10 cellular contexts compared by ENCODE assay signal in genomic region chr7:35680403-35681013, GRCh38. TPM values are rescaled to one million over a fixed set of nuclear protein-coding genes. Genes with fewer than 3 reads are reported as not detected.
DNase-seq lines count a peak whose midpoint lies in the region; ATAC-seq, FAIRE-seq and TF ChIP-seq lines count a peak whose summit lies in the region.
"Had no signal": no experiment of that assay in that cellular context is flagged by ENCODE, and none has a peak within 500 bp of the region (broad histone marks: within the 10 kb centered on the region; RNA-seq: fewer than 3 reads in every experiment).

No MANE protein-coding gene starts in this region.

- peaks cover 28% of the 10 kb centered on the region for H3K36me3 Mint-ChIP-seq in CD8-positive, alpha-beta T cell
- H3K36me3 Mint-ChIP-seq in WTC11, result peaks cover 6% of the 10 kb centered on the region; the same call in 1 of the 2 replicates

- peak overlapping the region; percentile 1 for H3K4me3 Mint-ChIP-seq in CD8-positive, alpha-beta T cell
- H3K4me3 Mint-ChIP-seq in WTC11, result no peak overlapping the region

- TF ChIP-seq POLR2A in GM12892 (IDR thresholded peaks at IDR 0.05; ENCODE audit: low read depth, low read length), result no peak

- H3K27me3 ChIP-seq in CD8-positive, alpha-beta T cell (ENCODE audit: insufficient read depth, low read length), result no peaks in the 10 kb centered on the region

- no peaks in the 10 kb centered on the region for H3K27me3 Mint-ChIP-seq in CD8-positive, alpha-beta T cell (ENCODE audit: low read depth)
- H3K27me3 Mint-ChIP-seq in WTC11 (ENCODE audit: low read depth), result no peaks in the 10 kb centered on the region

- peaks cover 47% of the 10 kb centered on the region for H3K4me1 ChIP-seq in CD8-positive, alpha-beta T cell (ENCODE audit: insufficient read depth, low read length)

- no peaks in the 10 kb centered on the region for H3K9me3 Mint-ChIP-seq in CD8-positive, alpha-beta T cell
- H3K9me3 Mint-ChIP-seq in WTC11, result peaks cover 4% of the 10 kb centered on the region

- peaks cover 78% of the 10 kb centered on the region for H3K4me1 Mint-ChIP-seq in CD8-positive, alpha-beta T cell (ENCODE audit: low read depth)
- peaks cover 25% of the 10 kb centered on the region for H3K4me1 Mint-ChIP-seq in WTC11

- POLR2A ChIA-PET in CD8-positive, alpha-beta T cell (lab: Charles Lee), result no interaction called here
- POLR2A ChIA-PET in WTC11 (lab: Charles Lee), result no interaction called here

- FAIRE-seq in GM12892 (lab: Jason Lieb, UNC), result peak; percentile 85
- FAIRE-seq: endometrium had no signal

- DNase-seq in CD8-positive, alpha-beta T cell, result peak in 1 of 7 experiments; percentile 26
- no peak for DNase-seq in GM12892 (ENCODE audit: insufficient read length)
- no peak for DNase-seq in WTC11 (ENCODE audit: low spot score)
- DNase-seq in kidney tubule cell (ENCODE audit: low spot score), result peak; percentile 4
- no peak for DNase-seq in DMS114 treated with DMSO at 0.1 percent for 48 hours (lab: John Stamatoyannopoulos, UW; ENCODE audit: unreplicated experiment)

- no peak for TF ChIP-seq CTCF in CD8-positive, alpha-beta T cell (IDR thresholded peaks at IDR 0.05)
- TF ChIP-seq CTCF in WTC11 (IDR thresholded peaks at IDR 0.05), result no peak

- no peaks in the 10 kb centered on the region for H3K9me3 ChIP-seq in CD8-positive, alpha-beta T cell (ENCODE audit: low read length)

- CTCF ChIA-PET in CD8-positive, alpha-beta T cell (lab: Charles Lee), result interaction anchor here (1.4 kb wide), 1 partner anchor 29 kb away, joined by 3 read pairs; no protein-coding TSS in a partner anchor
- CTCF ChIA-PET in WTC11 (lab: Charles Lee), result interaction anchor here (1.3 kb wide), 1 partner anchor 29 kb away, joined by 3 read pairs; no protein-coding TSS in a partner anchor

- H3K4me3 ChIP-seq in CD8-positive, alpha-beta T cell (ENCODE audit: low read depth, low read length), result no peak overlapping the region

- H3K36me3 ChIP-seq in CD8-positive, alpha-beta T cell (ENCODE audit: insufficient read depth, low read length), result no peaks in the 10 kb centered on the region

- H3K27ac Mint-ChIP-seq in CD8-positive, alpha-beta T cell, result peak overlapping the region; percentile 32
- peak overlapping the region; percentile 23 for H3K27ac Mint-ChIP-seq in WTC11

- intact Hi-C loops in CD8-positive, alpha-beta T cell (cut with DNase I, micrococcal nuclease), result no loop called here

- peak; percentile 75 for ATAC-seq in CD8-positive, alpha-beta T cell
- ATAC-seq in WTC11 (peak; percentile 70), GM18861 (IDR thresholded peaks at IDR 0.05; ENCODE audit: unreplicated experiment) (no peak), GM18502 (IDR thresholded peaks at IDR 0.05; ENCODE audit: poor library complexity, unreplicated experiment) (no peak), GM19397 (IDR thresholded peaks at IDR 0.05; ENCODE audit: unreplicated experiment) (no peak)

- no peak overlapping the region for H3K27ac ChIP-seq in CD8-positive, alpha-beta T cell (ENCODE audit: low read depth, low read length)
- H3K27ac ChIP-seq: RWPE1 had no signal

TF ChIP-seq in WTC11, 78 proteins besides CTCF, POLR2A, EP300 and RAD21 (continues in another document):
- TF ChIP-seq AR (CRISPR knock-in tag; IDR thresholded peaks at IDR 0.05) (no peak), USF1 (CRISPR knock-in tag; IDR thresholded peaks at IDR 0.05) (no peak), ZNF671 (CRISPR knock-in tag; IDR thresholded peaks at IDR 0.05) (no peak), CDX4 (CRISPR knock-in tag; IDR thresholded peaks at IDR 0.05; ENCODE audit: borderline replicate concordance) (no peak), RELA (CRISPR knock-in tag; IDR thresholded peaks at IDR 0.05; ENCODE audit: borderline replicate concordance) (no peak), ZNF532 (CRISPR knock-in tag; IDR thresholded peaks at IDR 0.05; ENCODE audit: borderline replicate concordance) (no peak), OVOL2 (CRISPR knock-in tag; IDR thresholded peaks at IDR 0.05; ENCODE audit: borderline replicate concordance) (no peak), GABPB1 (CRISPR knock-in tag; IDR thresholded peaks at IDR 0.05) (no peak), ZNF317 (CRISPR knock-in tag; IDR thresholded peaks at IDR 0.05; ENCODE audit: borderline replicate concordance, low read depth) (no peak), E2F4 (CRISPR knock-in tag; IDR thresholded peaks at IDR 0.05; ENCODE audit: borderline replicate concordance, low read depth) (no peak), E2F5 (CRISPR knock-in tag; IDR thresholded peaks at IDR 0.05) (no peak)

RNA-seq across cellular contexts. Expression of gene HERPUD2, which starts 14.4 kb away (rescaled TPM):
- 100 to 1,000 TPM; 123 to 134 TPM for total RNA-seq in CD8-positive, alpha-beta T cell
- 11.2 TPM for polyA plus RNA-seq in GM12892 (2012; ENCODE audit: missing spikeins)
- 15.5 to 18.5 TPM (median 16.2 TPM) in 3 replicates for total RNA-seq in WTC11 (2021)

Comparison
In these comparisons a context has a peak if more than half of its experiments do, and no peak if none do; other contexts are left out.
1. ATAC-seq: peak in CD8-positive, alpha-beta T cell (single experiment) and WTC11 (single experiment); none in GM18861 (single experiment), GM18502 (single experiment) and GM19397 (single experiment).